ENCODE assay signal across 13 cellular contexts in genomic region chr6:1614448-1614766, GRCh38. TPM values are rescaled to one million over a fixed set of nuclear protein-coding genes. Genes with fewer than 3 reads are reported as not detected.
A peak's percentile ranks its signal among the peaks of the same experiment; 100 is the strongest.
DNase-seq lines count a peak whose midpoint lies in the region; ATAC-seq and TF ChIP-seq lines count a peak whose summit lies in the region.
"Had no signal": no experiment of that assay in that cellular context is flagged by ENCODE, and none has a peak within 500 bp of the region (broad histone marks: within the 10 kb centered on the region; RNA-seq: fewer than 3 reads in every experiment).

No MANE protein-coding gene starts in this region.

- H3K27ac ChIP-seq in AG04450 (ENCODE audit: low read depth, low read length) (no peak overlapping the region), trophoblast cell (ENCODE audit: low read depth, low read length) (no peak overlapping the region)
- H3K27ac ChIP-seq: left lung had no signal

- no peak overlapping the region for H4K8ac ChIP-seq in trophoblast cell (ENCODE audit: low read depth, low read length)

- no peak overlapping the region for H2BK120ac ChIP-seq in trophoblast cell (ENCODE audit: insufficient read depth, low read length, poor library complexity)

- H3K9me3 ChIP-seq in AG04450 (ENCODE audit: control insufficient read depth, insufficient read depth, low read length), result peaks cover 15% of the 10 kb centered on the region
- H3K9me3 ChIP-seq in NT2/D1 (ENCODE audit: insufficient read depth, low read length), result no peaks in the 10 kb centered on the region
- peaks cover 10% of the 10 kb centered on the region for H3K9me3 ChIP-seq in trophoblast cell (ENCODE audit: insufficient read depth, low read depth, low read length)
- H3K9me3 ChIP-seq: left lung had no signal

- no peak for ATAC-seq in activated CD8-positive, alpha-beta T cell treated with anti-CD3 and anti-CD28 coated beads, Interleukin-2, amount 10 ng/mL, durations not matched to agents 7 days and 5 days
- ATAC-seq in stimulated activated naive CD8-positive, alpha-beta T cell treated with anti-CD3 and anti-CD28 coated beads, Interleukin-15, Interleukin-2, amounts not matched to agents 100 U/mL and 50 U/mL, for 24 hours, result no peak
- ATAC-seq: left lung had no signal

- no peak for DNase-seq in AG04450 (ENCODE audit: low read depth, low spot score)
- DNase-seq in NT2/D1 (ENCODE audit: low read depth, low spot score), result no peak
- no peak for DNase-seq in fibroblast of pulmonary artery (ENCODE audit: low read depth)
- DNase-seq in trophoblast cell, result no peak
- no peak for DNase-seq in NK-92 treated with Interleukin-12 subunit alpha and Interleukin-12 subunit beta, amount 100 ng/mL, for 24 hours (lab: John Stamatoyannopoulos, UW)
- DNase-seq in activated CD8-positive, alpha-beta T cell treated with anti-CD3 and anti-CD28 coated beads, Interleukin-2, amount 10 ng/mL, durations not matched to agents 7 days and 5 days, result no peak
- no peak for DNase-seq in activated CD4-positive, alpha-beta T cell treated with anti-CD3 and anti-CD28 coated beads, Interleukin-2, amount 50 U/mL, for 4 hours
- DNase-seq in stimulated activated naive CD8-positive, alpha-beta T cell treated with anti-CD3 and anti-CD28 coated beads, Interleukin-15, Interleukin-2, amounts not matched to agents 100 U/mL and 50 U/mL, for 24 hours, result no peak
- DNase-seq: activated naive CD4-positive, alpha-beta T cell treated with anti-CD3 and anti-CD28 coated beads for 36 hours; NCI-H187 had no signal

- H3K4me2 ChIP-seq in trophoblast cell (ENCODE audit: low read length), result peak overlapping the region; percentile 52

- H3K9me3 Mint-ChIP-seq in activated CD8-positive, alpha-beta T cell treated with anti-CD3 and anti-CD28 coated beads, Interleukin-2, amount 10 ng/mL, durations not matched to agents 7 days and 5 days (ENCODE audit: insufficient read depth), result no peaks in the 10 kb centered on the region
- H3K9me3 Mint-ChIP-seq: activated naive CD4-positive, alpha-beta T cell treated with anti-CD3 and anti-CD28 coated beads for 36 hours; stimulated activated naive B cell treated with anti-CD40 and anti-IgM and Interleukin-4, amounts not matched to agents 10 μg/mL and 1 μg/mL and 100 μg/mL, for 72 hours had no signal

- WGBS in trophoblast cell (ENCODE audit: extremely low coverage, insufficient coverage, insufficient read length), result no CpG with 5 or more reads among the region's 39 CpGs

- TF ChIP-seq CTCF in AG04450 (IDR thresholded peaks at IDR 0.05; ENCODE audit: low read depth, low read length), result no peak
- TF ChIP-seq CTCF in fibroblast of pulmonary artery (IDR thresholded peaks at IDR 0.05; ENCODE audit: low read length, missing control alignments), result no peak

- H3K14ac ChIP-seq in trophoblast cell (ENCODE audit: low read length), result no peak overlapping the region

- no peak overlapping the region for H2AFZ ChIP-seq in trophoblast cell (ENCODE audit: insufficient read depth, low read length, poor library complexity)

- H2AK5ac ChIP-seq in trophoblast cell (ENCODE audit: low read length), result no peak overlapping the region

- H3K27me3 ChIP-seq in AG04450 (ENCODE audit: control insufficient read depth, insufficient read depth, low read length) (peaks cover 5% of the 10 kb centered on the region), NT2/D1 (ENCODE audit: insufficient read depth, insufficient read length) (peaks cover 90% of the 10 kb centered on the region), trophoblast cell (ENCODE audit: insufficient read depth, low read length) (peaks cover 82% of the 10 kb centered on the region)

- no peak overlapping the region for H2BK5ac ChIP-seq in trophoblast cell (ENCODE audit: low read depth, low read length, poor library complexity)

- H3K4me1 ChIP-seq in NT2/D1 (ENCODE audit: insufficient read depth, insufficient read length) (no peaks in the 10 kb centered on the region), trophoblast cell (ENCODE audit: control insufficient read depth in 1 of 2, insufficient read depth in 2 of 2, low read length in 2 of 2) (peaks cover 14 to 23% of the 10 kb centered on the region in 2 experiments)

- H3K79me1 ChIP-seq in trophoblast cell (ENCODE audit: low read length), result no peaks in the 10 kb centered on the region

- H3K18ac ChIP-seq in trophoblast cell (ENCODE audit: low read length), result no peak overlapping the region

- H4K12ac ChIP-seq in trophoblast cell (ENCODE audit: low read depth, low read length), result no peak overlapping the region

- H3K27me3 Mint-ChIP-seq in activated CD8-positive, alpha-beta T cell treated with anti-CD3 and anti-CD28 coated beads, Interleukin-2, amount 10 ng/mL, durations not matched to agents 7 days and 5 days (ENCODE audit: low read depth), result peaks cover 59% of the 10 kb centered on the region

- no peak overlapping the region for H3K4me3 Mint-ChIP-seq in activated CD8-positive, alpha-beta T cell treated with anti-CD3 and anti-CD28 coated beads, Interleukin-2, amount 10 ng/mL, durations not matched to agents 7 days and 5 days

- no peak overlapping the region for H2BK12ac ChIP-seq in trophoblast cell (ENCODE audit: low read length)

- H3K23ac ChIP-seq in trophoblast cell (ENCODE audit: low read length), result no peak overlapping the region

- H3K4ac ChIP-seq in trophoblast cell (ENCODE audit: low read depth, low read length), result no peak overlapping the region

- H3K27ac Mint-ChIP-seq in activated CD8-positive, alpha-beta T cell treated with anti-CD3 and anti-CD28 coated beads, Interleukin-2, amount 10 ng/mL, durations not matched to agents 7 days and 5 days, result no peak overlapping the region
- H3K27ac Mint-ChIP-seq: activated naive CD4-positive, alpha-beta T cell treated with anti-CD3 and anti-CD28 coated beads for 36 hours; CD4-positive, alpha-beta memory T cell had no signal

- CTCF ChIA-PET in AG04450 (lab: Charles Lee), result interaction anchor here (0.6 to 1.8 kb wide), 5 partner anchors 12 to 1020 kb away, joined by 3 to 8 read pairs (median 3); no protein-coding TSS in a partner anchor
- CTCF ChIA-PET in activated CD8-positive, alpha-beta T cell treated with anti-CD3 and anti-CD28 coated beads, Interleukin-2, amount 10 ng/mL, durations not matched to agents 7 days and 5 days (lab: Charles Lee), result interaction anchor here (1.1 to 1.3 kb wide), 3 partner anchors 37 to 1020 kb away, joined by 3 to 4 read pairs (median 3); no protein-coding TSS in a partner anchor

- POLR2A ChIA-PET in AG04450 (lab: Yijun Ruan, JAX), result interaction anchor here (1.1 kb wide), 1 partner anchor 72 kb away, joined by 3 read pairs; no protein-coding TSS in a partner anchor
- POLR2A ChIA-PET in activated CD8-positive, alpha-beta T cell treated with anti-CD3 and anti-CD28 coated beads, Interleukin-2, amount 10 ng/mL, durations not matched to agents 7 days and 5 days (lab: Charles Lee), result no interaction called here

- peaks cover 15% of the 10 kb centered on the region for H3K4me1 Mint-ChIP-seq in activated CD8-positive, alpha-beta T cell treated with anti-CD3 and anti-CD28 coated beads, Interleukin-2, amount 10 ng/mL, durations not matched to agents 7 days and 5 days (ENCODE audit: low read depth)

- H3K9ac ChIP-seq in NT2/D1 (ENCODE audit: insufficient read length, low read depth) (peak overlapping the region; percentile 32), trophoblast cell (ENCODE audit: low read length) (no peak overlapping the region)

- H3K4me3 ChIP-seq in AG04450 (ENCODE audit: low read depth, low read length), result peak overlapping the region; percentile 75
- peak overlapping the region; percentile 11 for H3K4me3 ChIP-seq in NT2/D1 (ENCODE audit: insufficient read length, low read depth)
- peak overlapping the region; percentile 72 for H3K4me3 ChIP-seq in fibroblast of pulmonary artery (replicated peaks; ENCODE audit: low read depth, low read length)
- no peak overlapping the region for H3K4me3 ChIP-seq in trophoblast cell (ENCODE audit: low read depth, low read length)

- H3K36me3 Mint-ChIP-seq in activated CD8-positive, alpha-beta T cell treated with anti-CD3 and anti-CD28 coated beads, Interleukin-2, amount 10 ng/mL, durations not matched to agents 7 days and 5 days (ENCODE audit: low read depth), result peaks cover 6% of the 10 kb centered on the region

- H4K91ac ChIP-seq in trophoblast cell (ENCODE audit: low read depth, low read length), result no peak overlapping the region

- no peaks in the 10 kb centered on the region for H3K36me3 ChIP-seq in NT2/D1 (ENCODE audit: insufficient read depth, insufficient read length, low read length)
- H3K36me3 ChIP-seq in trophoblast cell (ENCODE audit: control insufficient read depth in 1 of 2, insufficient read depth in 2 of 2, low read length in 2 of 2), result no peaks in the 10 kb centered on the region
- H3K36me3 ChIP-seq: left lung had no signal

- no peaks in the 10 kb centered on the region for H3K79me2 ChIP-seq in trophoblast cell (ENCODE audit: control insufficient read depth, insufficient read depth, low read length, poor library complexity)

RNA-seq across cellular contexts. Expression of gene FOXC1, which starts 4.7 kb away (rescaled TPM):
- 3.0 and 3.7 TPM in 2 replicates for polyA plus RNA-seq in AG04450 (2011; rRNA removed)
- 2.5 and 2.8 TPM in 2 replicates for polyA minus RNA-seq in AG04450 (2011; rRNA and poly(A)+ RNA removed)
- 0.46 and 0.59 TPM in 2 replicates for polyA plus RNA-seq in trophoblast cell (2013)
- total RNA-seq in activated CD8-positive, alpha-beta T cell treated with anti-CD3 and anti-CD28 coated beads, Interleukin-2, amount 10 ng/mL, durations not matched to agents 7 days and 5 days, result not detected
- total RNA-seq: activated naive CD4-positive, alpha-beta T cell treated with anti-CD3 and anti-CD28 coated beads for 36 hours; CD4-positive, alpha-beta memory T cell had no signal
- polyA plus RNA-seq: CD4-positive, alpha-beta memory T cell had no signal
